ENCODE assay signal across 1 cellular context in genomic region chr3:4828279-4829030, GRCh38.
TF ChIP-seq lines count a peak whose summit lies in the region.

No MANE protein-coding gene starts in this region.

TF ChIP-seq in K562, 482 proteins besides CTCF, POLR2A, EP300 and RAD21 (continued from another document):
- TF ChIP-seq ATF3 (IDR thresholded peaks at IDR 0.05) (peak; percentile 54; the same call in 1 of the 2 replicates), ATF3 (CRISPR knock-in tag; conservative IDR thresholded peaks at IDR 0.05) (no peak), TSC22D4 (tag; IDR thresholded peaks at IDR 0.05) (no peak), NR2C1 (IDR thresholded peaks at IDR 0.05) (no peak), NR2C1 (tag; IDR thresholded peaks at IDR 0.05) (no peak; the same call in 1 of the 2 replicates), ZNF583 (CRISPR knock-in tag; IDR thresholded peaks at IDR 0.05) (0 out of 2 replicates have a peak, but pooled peaks have one; percentile 35), MYC (IDR thresholded peaks at IDR 0.05; ENCODE audit: low read depth, low read length) (no peak), MYC (CRISPR knock-in tag; IDR thresholded peaks at IDR 0.05; ENCODE audit: borderline replicate concordance, low read depth) (no peak), MAX (CRISPR knock-in tag; IDR thresholded peaks at IDR 0.05) (no peak), SMAD4 (CRISPR knock-in tag; conservative IDR thresholded peaks at IDR 0.05) (peak; percentile 84), MXI1 (IDR thresholded peaks at IDR 0.05; ENCODE audit: low read depth, low read length) (no peak), BRD9 (IDR thresholded peaks at IDR 0.05; ENCODE audit: low read depth, partially characterized antibody) (no peak)
- TF ChIP-seq, protein P1, sequence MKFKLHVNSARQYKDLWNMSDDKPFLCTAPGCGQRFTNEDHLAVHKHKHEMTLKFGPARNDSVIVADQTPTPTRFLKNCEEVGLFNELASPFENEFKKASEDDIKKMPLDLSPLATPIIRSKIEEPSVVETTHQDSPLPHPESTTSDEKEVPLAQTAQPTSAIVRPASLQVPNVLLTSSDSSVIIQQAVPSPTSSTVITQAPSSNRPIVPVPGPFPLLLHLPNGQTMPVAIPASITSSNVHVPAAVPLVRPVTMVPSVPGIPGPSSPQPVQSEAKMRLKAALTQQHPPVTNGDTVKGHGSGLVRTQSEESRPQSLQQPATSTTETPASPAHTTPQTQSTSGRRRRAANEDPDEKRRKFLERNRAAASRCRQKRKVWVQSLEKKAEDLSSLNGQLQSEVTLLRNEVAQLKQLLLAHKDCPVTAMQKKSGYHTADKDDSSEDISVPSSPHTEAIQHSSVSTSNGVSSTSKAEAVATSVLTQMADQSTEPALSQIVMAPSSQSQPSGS (CRISPR knock-in tag; IDR thresholded peaks at IDR 0.05), result no peak
- TF ChIP-seq, protein P2, sequence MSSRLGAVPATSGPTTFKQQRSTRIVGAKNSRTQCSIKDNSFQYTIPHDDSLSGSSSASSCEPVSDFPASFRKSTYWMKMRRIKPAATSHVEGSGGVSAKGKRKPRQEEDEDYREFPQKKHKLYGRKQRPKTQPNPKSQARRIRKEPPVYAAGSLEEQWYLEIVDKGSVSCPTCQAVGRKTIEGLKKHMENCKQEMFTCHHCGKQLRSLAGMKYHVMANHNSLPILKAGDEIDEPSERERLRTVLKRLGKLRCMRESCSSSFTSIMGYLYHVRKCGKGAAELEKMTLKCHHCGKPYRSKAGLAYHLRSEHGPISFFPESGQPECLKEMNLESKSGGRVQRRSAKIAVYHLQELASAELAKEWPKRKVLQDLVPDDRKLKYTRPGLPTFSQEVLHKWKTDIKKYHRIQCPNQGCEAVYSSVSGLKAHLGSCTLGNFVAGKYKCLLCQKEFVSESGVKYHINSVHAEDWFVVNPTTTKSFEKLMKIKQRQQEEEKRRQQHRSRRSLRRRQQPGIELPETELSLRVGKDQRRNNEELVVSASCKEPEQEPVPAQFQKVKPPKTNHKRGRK (tag; IDR thresholded peaks at IDR 0.05), result no peak
